8 cellular contexts compared by ENCODE assay signal in genomic region chr10:100009793-100010676, GRCh38. TPM values are rescaled to one million over a fixed set of nuclear protein-coding genes. Genes with fewer than 3 reads are reported as not detected.
DNase-seq lines count a peak whose midpoint lies in the region; ATAC-seq and TF ChIP-seq lines count a peak whose summit lies in the region.

Gene DNMBP, minus strand, starts transcription at chr10:100009947. Its CDS starts 37,823 bp downstream, at chr10:99972124.

- H3K27me3 ChIP-seq in parathyroid adenoma (ENCODE audit: control insufficient read depth, insufficient read depth, low read length), result no peaks in the 10 kb centered on the region
- H3K27me3 ChIP-seq in tibial artery, result no peaks in the 10 kb centered on the region

- H3K4me1 Mint-ChIP-seq in activated naive CD8-positive, alpha-beta T cell treated with anti-CD3 and anti-CD28 coated beads, Interleukin-2, amount 10 ng/mL, durations not matched to agents 7 days and 5 days, result peaks cover 29% of the 10 kb centered on the region

- POLR2A ChIA-PET in activated naive CD8-positive, alpha-beta T cell treated with anti-CD3 and anti-CD28 coated beads, Interleukin-2, amount 10 ng/mL, durations not matched to agents 7 days and 5 days (lab: Charles Lee), result interaction anchor here (0.6 to 1.5 kb wide), 3 partner anchors 16 to 525 kb away, joined by 3 to 4 read pairs (median 3); partner anchors contain the start of gene HIF1AN

- peak within 1 kb of the TSS; percentile 87 for H2AFZ ChIP-seq in parathyroid adenoma

- peaks cover 1% of the 10 kb centered on the region for H3K36me3 Mint-ChIP-seq in activated naive CD8-positive, alpha-beta T cell treated with anti-CD3 and anti-CD28 coated beads, Interleukin-2, amount 10 ng/mL, durations not matched to agents 7 days and 5 days

- H3K27me3 Mint-ChIP-seq in activated naive CD8-positive, alpha-beta T cell treated with anti-CD3 and anti-CD28 coated beads, Interleukin-2, amount 10 ng/mL, durations not matched to agents 7 days and 5 days, result peaks cover 16% of the 10 kb centered on the region

- H3K36me3 ChIP-seq in ES-I3 (ENCODE audit: insufficient read depth, low read length), result no peaks in the 10 kb centered on the region
- H3K36me3 ChIP-seq in parathyroid adenoma (ENCODE audit: control insufficient read depth, insufficient read depth, low read length), result no peaks in the 10 kb centered on the region
- H3K36me3 ChIP-seq in tibial artery, result no peaks in the 10 kb centered on the region

- peak within 1 kb of the TSS; percentile 64 for H3K27ac Mint-ChIP-seq in activated naive CD8-positive, alpha-beta T cell treated with anti-CD3 and anti-CD28 coated beads, Interleukin-2, amount 10 ng/mL, durations not matched to agents 7 days and 5 days

- H3K9me3 ChIP-seq in ES-I3 (ENCODE audit: control insufficient read depth, insufficient read depth, low read length), result no peaks in the 10 kb centered on the region
- H3K9me3 ChIP-seq in parathyroid adenoma (ENCODE audit: control insufficient read depth, low read length), result no peaks in the 10 kb centered on the region
- no peaks in the 10 kb centered on the region for H3K9me3 ChIP-seq in tibial artery

- H3K27ac ChIP-seq in parathyroid adenoma, result peak within 1 kb of the TSS; percentile 95
- H3K27ac ChIP-seq in tibial artery, result peak within 1 kb of the TSS; percentile 70 to 77

- H3K9ac ChIP-seq in ES-I3 (ENCODE audit: low read depth, low read length) (peak within 1 kb of the TSS; percentile 90), parathyroid adenoma (peak within 1 kb of the TSS; percentile 88)

- peak within 1 kb of the TSS; percentile 94 for H3K4me2 ChIP-seq in parathyroid adenoma (ENCODE audit: low read length)

- peak within 1 kb of the TSS; percentile 93 for H3K4me3 Mint-ChIP-seq in activated naive CD8-positive, alpha-beta T cell treated with anti-CD3 and anti-CD28 coated beads, Interleukin-2, amount 10 ng/mL, durations not matched to agents 7 days and 5 days

- H3K4me1 ChIP-seq in ES-I3 (ENCODE audit: insufficient read depth, low read length) (peaks cover 12% of the 10 kb centered on the region; the same call in 1 of the 2 replicates), parathyroid adenoma (peaks cover 16% of the 10 kb centered on the region), tibial artery (peaks cover 0 to 29% (median 19%) of the 10 kb centered on the region in 4 donors)

- DNase-seq in KG1 (lab: John Stamatoyannopoulos, UW) (peak; percentile 60), SKM-1 treated with dmso at 0.1 percent for 144 hours (lab: John Stamatoyannopoulos, UW; ENCODE audit: unreplicated experiment) (peak; percentile 77), Right ventricle myocardium superior (peak; percentile 91), tibial artery (peak; percentile 80 to 89)
- peak; percentile 93 for DNase-seq in activated naive CD8-positive, alpha-beta T cell treated with anti-CD3 and anti-CD28 coated beads, Interleukin-2, amount 10 ng/mL, durations not matched to agents 7 days and 5 days

- intact Hi-C loops in Right ventricle myocardium superior (cut with DNase I) (loop anchor here (10.0 kb wide), 1 partner anchor 165 kb away; no protein-coding TSS in a partner anchor), tibial artery (cut with DNase I; ENCODE audit: low total_unique reads) (no loop called here)

- TF ChIP-seq CTCF in parathyroid adenoma (IDR thresholded peaks at IDR 0.05), result peak; percentile 52
- peak; percentile 41 to 92 for TF ChIP-seq CTCF in tibial artery (IDR thresholded peaks at IDR 0.05)

- peak within 1 kb of the TSS; percentile 80 for H3K4me3 ChIP-seq in parathyroid adenoma (ENCODE audit: low read depth, low read length)
- peak within 1 kb of the TSS; percentile 64 to 71 for H3K4me3 ChIP-seq in tibial artery

- ATAC-seq in GM21717 (IDR thresholded peaks at IDR 0.05; ENCODE audit: unreplicated experiment) (peak; percentile 73), Right ventricle myocardium superior (ENCODE audit: poor library complexity) (peak; percentile 97)
- peak; percentile 97 for ATAC-seq in activated naive CD8-positive, alpha-beta T cell treated with anti-CD3 and anti-CD28 coated beads, Interleukin-2, amount 10 ng/mL, durations not matched to agents 7 days and 5 days (ENCODE audit: low read depth)

- H3K79me2 ChIP-seq in parathyroid adenoma, result peaks cover 19% of the 10 kb centered on the region

- H3K9me3 Mint-ChIP-seq in activated naive CD8-positive, alpha-beta T cell treated with anti-CD3 and anti-CD28 coated beads, Interleukin-2, amount 10 ng/mL, durations not matched to agents 7 days and 5 days, result no peaks in the 10 kb centered on the region

RNA-seq across cellular contexts. Expression of gene DNMBP, which starts in this region (rescaled TPM):
- total RNA-seq in activated naive CD8-positive, alpha-beta T cell treated with anti-CD3 and anti-CD28 coated beads, Interleukin-2, amount 10 ng/mL, durations not matched to agents 7 days and 5 days, result 1 to 10 TPM; 5.2 to 6.0 TPM
- 5.7 TPM for total RNA-seq in Right ventricle myocardium superior

Comparison
In these comparisons a context has a peak if more than half of its experiments do, and no peak if none do; other contexts are left out.
1. Peak in every context shown above with its lines: DNase-seq, ATAC-seq, H3K4me3 ChIP-seq and H3K27ac ChIP-seq.